ENCODE assay signal across 29 cellular contexts in genomic region chr12:52518574-52519469, GRCh38. TPM values are rescaled to one million over a fixed set of nuclear protein-coding genes. Genes with fewer than 3 reads are reported as not detected.
DNase-seq lines count a peak whose midpoint lies in the region; ATAC-seq and TF ChIP-seq lines count a peak whose summit lies in the region.
"Had no signal": no experiment of that assay in that cellular context is flagged by ENCODE, and none has a peak within 500 bp of the region (broad histone marks: within the 10 kb centered on the region; RNA-seq: fewer than 3 reads in every experiment).

No MANE protein-coding gene starts in this region.

- H2BK5ac ChIP-seq in H9 (ENCODE audit: insufficient read length, low read length): no peak overlapping the region

- H3K4me1 Mint-ChIP-seq in H9: peaks cover 15 to 20% of the 10 kb centered on the region in 2 experiments
- H3K4me1 Mint-ChIP-seq: activated naive CD4-positive, alpha-beta T cell treated with anti-CD3 and anti-CD28 coated beads, Interleukin-2, amount 50 U/mL, for 24 hours; immature natural killer cell had no signal

- POLR2A ChIA-PET in PC-9 (lab: Charles Lee; ENCODE audit: unreplicated experiment): interaction anchor here (0.9 kb wide), 1 partner anchor 22 kb away, joined by 4 read pairs; no protein-coding TSS in a partner anchor

- ATAC-seq in lower lobe of right lung: no peak
- ATAC-seq: activated CD4-positive, CD25-positive, alpha-beta regulatory T cell treated with anti-CD3 and anti-CD28 coated beads, Interleukin-2, amount 50 U/mL, for 24 hours; gastrocnemius medialis; GM12878 had no signal

- H3K27me3 ChIP-seq in PC-9 (ENCODE audit: insufficient read depth, low read depth) (no peaks in the 10 kb centered on the region), mammary epithelial cell (ENCODE audit: insufficient read depth, low read length) (no peaks in the 10 kb centered on the region), lower lobe of right lung (ENCODE audit: low read depth) (peaks cover 3% of the 10 kb centered on the region), H9 (ENCODE audit: insufficient read depth, low read length) (no peaks in the 10 kb centered on the region)

- intact Hi-C loops in PC-9 (cut with micrococcal nuclease; ENCODE audit: unreplicated experiment) (no loop called here), mammary epithelial cell (cut with micrococcal nuclease) (no loop called here), lower lobe of right lung (cut with DNase I) (no loop called here)

- in situ Hi-C loops in mammary epithelial cell (cut with MboI; ENCODE audit: low sequenced_read_pairs in 2 of 2): loop anchor here in 1 of 2 donors (5.0 kb wide), 3 partner anchors 77 to 372 kb away; no protein-coding TSS in a partner anchor

- peaks cover 28% of the 10 kb centered on the region for H3F3A ChIP-seq in PC-9 (ENCODE audit: insufficient read depth, low read depth)

- H4K8ac ChIP-seq in H9 (replicated peaks; ENCODE audit: insufficient read length, low read depth, low read length): no peak overlapping the region

- H3K4me3 ChIP-seq in PC-9 (peak overlapping the region; percentile 56), mammary epithelial cell (replicated peaks in 1 of 3; ENCODE audit: insufficient read depth in 1 of 3, low read depth in 2 of 3, low read length in 3 of 3) (peak overlapping the region; percentile 66 to 94 (median 79)), lower lobe of right lung (no peak overlapping the region)
- H3K4me3 ChIP-seq: cardiac muscle cell, gastrocnemius medialis, GM12878 had no signal

- DNase-seq in PC-9 (no peak), mammary epithelial cell (peak; percentile 36), islet precursor cell (peak; percentile 40), lower lobe of right lung (no peak), medulla oblongata (ENCODE audit: extremely low spot score) (no peak), H9 (no peak)
- peak; percentile 12 for DNase-seq in stimulated activated CD8-positive, alpha-beta memory T cell treated with anti-CD3 and anti-CD28 coated beads, Interleukin-4, amount 100 ng/mL, for 48 hours
- DNase-seq: Calu3; gastrocnemius medialis; hippocampal formation; immature natural killer cell; NCI-H1436 treated with DMSO at 0.1 percent for 48 hours; NCI-H2107; NK-92 treated with Interleukin-12 subunit alpha and Interleukin-12 subunit beta, amount 100 ng/mL, for 24 hours; substantia nigra had no signal

- no peak overlapping the region for H4K91ac ChIP-seq in H9 (ENCODE audit: insufficient read length, low read depth, low read length)

- H2AFZ ChIP-seq in PC-9: no peak overlapping the region
- H2AFZ ChIP-seq in mammary epithelial cell (ENCODE audit: low read depth, low read length): no peak overlapping the region
- H2AFZ ChIP-seq in H9 (ENCODE audit: low read length): no peak overlapping the region

- no peaks in the 10 kb centered on the region for H3K79me1 ChIP-seq in H9 (ENCODE audit: insufficient read depth, low read depth, low read length, poor library complexity, severe bottlenecking)

- dilution Hi-C loops in mammary epithelial cell (cut with HindIII; ENCODE audit: low sequenced_read_pairs): no loop called here

- no peak overlapping the region for H3K56ac ChIP-seq in H9 (ENCODE audit: insufficient read length, low read depth, low read length)

- no peaks in the 10 kb centered on the region; a peak in 1 of 5 replicates for H3K9me3 Mint-ChIP-seq in H9
- H3K9me3 Mint-ChIP-seq: activated naive CD4-positive, alpha-beta T cell treated with anti-CD3 and anti-CD28 coated beads, Interleukin-2, amount 50 U/mL, for 24 hours; immature natural killer cell had no signal

- H3K9me2 ChIP-seq in PC-9 (ENCODE audit: insufficient read depth): no peaks in the 10 kb centered on the region

- H3K9ac ChIP-seq in mammary epithelial cell (ENCODE audit: insufficient read depth, low read length): peak overlapping the region; percentile 98
- H3K9ac ChIP-seq in H9 (ENCODE audit: extremely low read depth, insufficient read length, low read length): no peak overlapping the region
- H3K9ac ChIP-seq: KMS-11 had no signal

- H3K4me1 ChIP-seq in PC-9 (replicated peaks; ENCODE audit: insufficient read depth) (peaks cover 46% of the 10 kb centered on the region), mammary epithelial cell (ENCODE audit: insufficient read depth, low read length) (peaks cover 50% of the 10 kb centered on the region), lower lobe of right lung (no peaks in the 10 kb centered on the region), H9 (ENCODE audit: insufficient read depth, low read length) (no peaks in the 10 kb centered on the region)
- H3K4me1 ChIP-seq: gastrocnemius medialis had no signal

- no peak overlapping the region for H4K5ac ChIP-seq in H9 (ENCODE audit: insufficient read length, low read depth, low read length)

- H4K20me1 ChIP-seq in PC-9 (ENCODE audit: insufficient read depth) (no peaks in the 10 kb centered on the region), mammary epithelial cell (ENCODE audit: insufficient read depth, low read length) (peaks cover 11% of the 10 kb centered on the region), H9 (ENCODE audit: control insufficient read depth, insufficient read depth, insufficient read length) (no peaks in the 10 kb centered on the region)

- H3K9me3 ChIP-seq in PC-9 (ENCODE audit: insufficient read depth, low read depth) (no peaks in the 10 kb centered on the region), mammary epithelial cell (replicated peaks; ENCODE audit: insufficient read depth, low read length) (no peaks in the 10 kb centered on the region), lower lobe of right lung (no peaks in the 10 kb centered on the region), H9 (ENCODE audit: control insufficient read depth, low read depth, low read length) (no peaks in the 10 kb centered on the region)
- H3K9me3 ChIP-seq: gastrocnemius medialis had no signal

- H2BK12ac ChIP-seq in H9 (ENCODE audit: insufficient read length, low read depth, low read length): no peak overlapping the region

- CTCF ChIA-PET in PC-9 (lab: Charles Lee): interaction anchor here (1.5 kb wide), 1 partner anchor 123 kb away, joined by 3 read pairs; no protein-coding TSS in a partner anchor
- CTCF ChIA-PET in mammary epithelial cell (lab: Charles Lee; ENCODE audit: low non-redundant PET): no interaction called here

- peaks cover 6% of the 10 kb centered on the region for H3K27me3 Mint-ChIP-seq in H9 (ENCODE audit: low read depth)
- H3K27me3 Mint-ChIP-seq: activated naive CD4-positive, alpha-beta T cell treated with anti-CD3 and anti-CD28 coated beads, Interleukin-2, amount 50 U/mL, for 24 hours had no signal

- no peaks in the 10 kb centered on the region for H3K36me3 Mint-ChIP-seq in H9 (ENCODE audit: insufficient read depth in 1 of 3, low read depth in 3 of 3)
- H3K36me3 Mint-ChIP-seq: activated naive CD4-positive, alpha-beta T cell treated with anti-CD3 and anti-CD28 coated beads, Interleukin-2, amount 50 U/mL, for 24 hours; immature natural killer cell had no signal

- WGBS in mammary epithelial cell (ENCODE audit: low coverage, missing lambda C conversion rate): 0% methylated on average over 6 of the region's 9 CpGs
- WGBS in H9 (ENCODE audit: extremely low coverage, insufficient read length, low lambda C conversion rate): no CpG with 5 or more reads among the region's 9 CpGs

- no peak overlapping the region for H2AK5ac ChIP-seq in H9 (ENCODE audit: insufficient read length, low read length)

- TF ChIP-seq CTCF in PC-9 (conservative IDR thresholded peaks at IDR 0.05) (no peak), mammary epithelial cell (conservative IDR thresholded peaks at IDR 0.05 in 1 of 2, IDR thresholded peaks at IDR 0.05 in 1 of 2; ENCODE audit: extremely low read depth in 1 of 2, insufficient read depth in 1 of 2, low read depth in 1 of 2, low read length in 2 of 2) (no peak), lower lobe of right lung (IDR thresholded peaks at IDR 0.05) (no peak), H9 (conservative IDR thresholded peaks at IDR 0.05) (no peak)

- no peak overlapping the region; a peak in 1 of 5 replicates for H3K4me3 Mint-ChIP-seq in H9
- H3K4me3 Mint-ChIP-seq: activated naive CD4-positive, alpha-beta T cell treated with anti-CD3 and anti-CD28 coated beads, Interleukin-2, amount 50 U/mL, for 24 hours; immature natural killer cell had no signal

- no peak overlapping the region for H3K18ac ChIP-seq in H9 (ENCODE audit: insufficient read length, low read depth, low read length)

- H3K36me3 ChIP-seq in PC-9 (ENCODE audit: low read depth): no peaks in the 10 kb centered on the region
- peaks cover 37% of the 10 kb centered on the region for H3K36me3 ChIP-seq in mammary epithelial cell (ENCODE audit: insufficient read depth, low read length)
- H3K36me3 ChIP-seq in lower lobe of right lung: no peaks in the 10 kb centered on the region
- H3K36me3 ChIP-seq: cardiac muscle cell, gastrocnemius medialis had no signal

- no peak overlapping the region for H2BK120ac ChIP-seq in H9 (ENCODE audit: low read depth, low read length, poor library complexity, severe bottlenecking)

- no peak overlapping the region; a peak in 2 of 7 replicates for H3K27ac Mint-ChIP-seq in H9
- H3K27ac Mint-ChIP-seq: activated naive CD4-positive, alpha-beta T cell treated with anti-CD3 and anti-CD28 coated beads, Interleukin-2, amount 50 U/mL, for 24 hours had no signal

- no TSS peak for BruUV-seq in PC-9 (replicated peaks; lab: Mats Ljungman, UMichigan)
- no TSS peak for BruUV-seq in mammary epithelial cell (replicated peaks; lab: Mats Ljungman, UMichigan)

- H3K14ac ChIP-seq in H9 (ENCODE audit: insufficient read depth, low read length): no peak overlapping the region

- no peak overlapping the region for H3K23ac ChIP-seq in H9 (ENCODE audit: insufficient read length, low read depth, low read length)

- no peak overlapping the region for H2BK20ac ChIP-seq in H9 (ENCODE audit: low read depth, low read length, poor library complexity, severe bottlenecking)

- H3K79me2 ChIP-seq in PC-9 (ENCODE audit: low read depth) (no peaks in the 10 kb centered on the region), mammary epithelial cell (ENCODE audit: insufficient read depth, low read length) (peaks cover 51% of the 10 kb centered on the region), H9 (ENCODE audit: insufficient read depth, low read length) (no peaks in the 10 kb centered on the region)

- H3K4me2 ChIP-seq in PC-9 (peak overlapping the region; percentile 79), mammary epithelial cell (ENCODE audit: insufficient read depth, low read depth, low read length) (peak overlapping the region; percentile 79), H9 (ENCODE audit: insufficient read depth, insufficient read length, low read length) (no peak overlapping the region)
- H3K4me2 ChIP-seq: KMS-11 had no signal

- no peak overlapping the region for H3K4ac ChIP-seq in H9 (ENCODE audit: low read depth, low read length)

- H3K27ac ChIP-seq in PC-9: no peak overlapping the region
- peak overlapping the region; percentile 82 for H3K27ac ChIP-seq in mammary epithelial cell (ENCODE audit: insufficient read depth, low read depth, low read length)
- no peak overlapping the region for H3K27ac ChIP-seq in lower lobe of right lung
- H3K27ac ChIP-seq in H9 (ENCODE audit: insufficient read length, low read depth, low read length): no peak overlapping the region
- H3K27ac ChIP-seq: C4-2B, cardiac muscle cell, gastrocnemius medialis, KMS-11 had no signal

- no peak overlapping the region for H3T11ph ChIP-seq in H9 (ENCODE audit: low read length)

- no peak overlapping the region for H2BK15ac ChIP-seq in H9 (ENCODE audit: low read depth, low read length)

- no peaks in the 10 kb centered on the region for H3K23me2 ChIP-seq in H9 (ENCODE audit: insufficient read length, low read depth, low read length, poor library complexity, severe bottlenecking)

RNA-seq across cellular contexts. Expression of gene KRT5, which starts 1.4 kb away (rescaled TPM):
- total RNA-seq in PC-9 (2021) (89.7 and 134 TPM in 2 replicates), mammary epithelial cell (1,000 to 10,000 TPM; 7,365 to 9,297 TPM), lower lobe of right lung (0.65 TPM), H9 (2021) (not detected in 2 replicates)
- polyA plus RNA-seq in mammary epithelial cell: 8,158 TPM
- 8,553 TPM for polyA minus RNA-seq in mammary epithelial cell
- total RNA-seq: cardiac muscle cell; gastrocnemius medialis; GM12878; H4; liver; NCI-H460; posterior vena cava; SK-MEL-5; T-helper 1 cell treated with Interleukin-12 subunit alpha and Interleukin-12 subunit beta and Interleukin-4 antibody, amounts not matched to agents 30 ng/mL and 1 ng/mL, for 36 hours had no signal
- polyA plus RNA-seq: immature natural killer cell had no signal

RNA-seq across cellular contexts. Expression of gene KRT6A, which starts 25.8 kb away (rescaled TPM):
- total RNA-seq in PC-9 (2021): 55.9 and 87.5 TPM in 2 replicates
- total RNA-seq in mammary epithelial cell: 1,000 to 10,000 TPM; 5,785 to 6,260 TPM
- 8,475 TPM for polyA plus RNA-seq in mammary epithelial cell
- polyA minus RNA-seq in mammary epithelial cell: 6,728 TPM
- 0.74 TPM for total RNA-seq in lower lobe of right lung
- not detected in 2 replicates for total RNA-seq in H9 (2021)
- total RNA-seq: cardiac muscle cell; dermis microvascular lymphatic vessel endothelial cell; gastrocnemius medialis; GM12878; H4; NCI-H460; posterior vena cava; SK-MEL-5; T-helper 1 cell treated with Interleukin-12 subunit alpha and Interleukin-12 subunit beta and Interleukin-4 antibody, amounts not matched to agents 30 ng/mL and 1 ng/mL, for 36 hours had no signal
- polyA plus RNA-seq: immature natural killer cell had no signal

RNA-seq across cellular contexts. Expression of gene KRT71, which starts 34.1 kb away (rescaled TPM):
- total RNA-seq in PC-9 (2021) (not detected in 2 replicates), mammary epithelial cell (not detected), lower lobe of right lung (not detected), H9 (2021) (not detected in 2 replicates)
- not detected for polyA plus RNA-seq in mammary epithelial cell
- polyA minus RNA-seq in mammary epithelial cell: not detected
- total RNA-seq: Calu3; cardiac muscle cell; dermis microvascular lymphatic vessel endothelial cell; gastrocnemius medialis; GM12878; H4; liver; NCI-H460; posterior vena cava; SK-MEL-5; skeletal muscle tissue; T-helper 1 cell treated with Interleukin-12 subunit alpha and Interleukin-12 subunit beta and Interleukin-4 antibody, amounts not matched to agents 30 ng/mL and 1 ng/mL, for 36 hours had no signal
- polyA plus RNA-seq: cardiac muscle cell, GM12878, immature natural killer cell, liver had no signal

RNA-seq across cellular contexts. Expression of gene KRT6C, which starts 45.2 kb away (rescaled TPM):
- total RNA-seq in PC-9 (2021) (not detected in 2 replicates), mammary epithelial cell (10 to 100 TPM; 16.6 to 29.5 TPM), lower lobe of right lung (not detected), H9 (2021) (not detected in 2 replicates)
- 23.6 TPM for polyA plus RNA-seq in mammary epithelial cell
- 1.8 TPM for polyA minus RNA-seq in mammary epithelial cell
- total RNA-seq: Calu3; cardiac muscle cell; dermis microvascular lymphatic vessel endothelial cell; gastrocnemius medialis; GM12878; H4; NCI-H460; posterior vena cava; SK-MEL-5; skeletal muscle tissue; T-helper 1 cell treated with Interleukin-12 subunit alpha and Interleukin-12 subunit beta and Interleukin-4 antibody, amounts not matched to agents 30 ng/mL and 1 ng/mL, for 36 hours had no signal
- polyA plus RNA-seq: cardiac muscle cell, GM12878, immature natural killer cell, liver had no signal

RNA-seq across cellular contexts. Expression of gene KRT74, which starts 54.8 kb away (rescaled TPM):
- total RNA-seq in PC-9 (2021) (not detected in 2 replicates), mammary epithelial cell (not detected), lower lobe of right lung (not detected), H9 (2021) (not detected in 2 replicates)
- 0.05 TPM for polyA plus RNA-seq in mammary epithelial cell
- polyA minus RNA-seq in mammary epithelial cell: not detected
- total RNA-seq: Calu3; cardiac muscle cell; dermis microvascular lymphatic vessel endothelial cell; gastrocnemius medialis; GM12878; H4; liver; NCI-H460; posterior vena cava; SK-MEL-5; skeletal muscle tissue; T-helper 1 cell treated with Interleukin-12 subunit alpha and Interleukin-12 subunit beta and Interleukin-4 antibody, amounts not matched to agents 30 ng/mL and 1 ng/mL, for 36 hours had no signal
- polyA plus RNA-seq: cardiac muscle cell, GM12878, immature natural killer cell, liver had no signal

Comparison
In these comparisons a context has a peak if more than half of its experiments do, and no peak if none do; other contexts are left out.
1. DNase-seq: peak in mammary epithelial cell (single experiment), islet precursor cell (single experiment) and stimulated activated CD8-positive, alpha-beta memory T cell treated with anti-CD3 and anti-CD28 coated beads, Interleukin-4, amount 100 ng/mL, for 48 hours (single experiment); none in PC-9 (0 of 2), lower lobe of right lung (single experiment), medulla oblongata (single experiment) and H9 (single experiment).
2. RNA of gene KRT5, which starts 1.4 kb away (total RNA-seq): 7,365 to 9,297 TPM in mammary epithelial cell; 89.7 to 134 TPM in PC-9, 0.65 TPM in lower lobe of right lung (single experiment) and not detected in H9; every median in the first group is over 10 times any median in the second.
3. RNA of gene KRT6A, which starts 25.8 kb away (total RNA-seq): 5,785 to 6,260 TPM in mammary epithelial cell; 55.9 to 87.5 TPM in PC-9, 0.74 TPM in lower lobe of right lung (single experiment) and not detected in H9; every median in the first group is over 10 times any median in the second.